Comparison of ENCODE assay signal across 24 cellular contexts in the genomic region with DNA sequence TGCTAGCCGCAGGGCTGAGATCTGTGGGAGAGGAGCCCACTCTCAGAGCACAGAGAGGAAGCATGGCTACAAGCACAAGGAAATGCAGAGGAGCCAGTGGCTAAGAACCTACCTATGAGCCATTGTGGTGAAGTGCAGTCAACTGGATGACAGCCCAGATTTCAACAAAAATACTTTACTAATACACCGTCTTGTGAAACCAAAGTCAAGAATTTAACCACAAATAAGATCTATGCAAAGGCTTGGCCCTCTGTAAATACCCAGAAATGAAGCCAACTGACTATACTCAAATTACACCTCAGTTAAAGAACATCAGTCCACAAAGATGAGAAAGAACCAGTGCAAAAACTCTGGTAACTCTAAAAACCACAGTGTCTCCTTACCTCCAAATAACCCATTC. TPM values are rescaled to one million over a fixed set of nuclear protein-coding genes. Genes with fewer than 3 reads are reported as not detected.
DNase-seq lines count a peak whose midpoint lies in the region; ATAC-seq and TF ChIP-seq lines count a peak whose summit lies in the region.
"Had no signal": no experiment of that assay in that cellular context is flagged by ENCODE, and none has a peak within 500 bp of the region (broad histone marks: within the 10 kb centered on the region; RNA-seq: fewer than 3 reads in every experiment).

No MANE protein-coding gene starts in this region.

- in situ Hi-C loops in astrocyte of the cerebellum (cut with HindIII; ENCODE audit: low sequenced_read_pairs): no loop called here

- peaks cover 16% of the 10 kb centered on the region for H3K9me3 Mint-ChIP-seq in MCF 10A (ENCODE audit: unreplicated experiment)

- peaks cover 4 to 32% of the 10 kb centered on the region in 2 donors for H3K9me3 ChIP-seq in breast epithelium
- peaks cover 13% of the 10 kb centered on the region for H3K9me3 ChIP-seq in WERI-Rb-1 (ENCODE audit: severe bottlenecking)
- H3K9me3 ChIP-seq: gastrocnemius medialis had no signal

- TF ChIP-seq CTCF in MCF 10A (IDR thresholded peaks at IDR 0.05; ENCODE audit: unreplicated experiment): no peak
- TF ChIP-seq CTCF in breast epithelium (IDR thresholded peaks at IDR 0.05): no peak
- TF ChIP-seq CTCF in astrocyte of the cerebellum (IDR thresholded peaks at IDR 0.05; ENCODE audit: low read depth, low read length, missing control alignments): no peak
- no peak for TF ChIP-seq CTCF in foreskin keratinocyte (conservative IDR thresholded peaks at IDR 0.05)
- TF ChIP-seq CTCF in WERI-Rb-1 (IDR thresholded peaks at IDR 0.05; ENCODE audit: low read depth, low read length): no peak

- H3K4me3 ChIP-seq in breast epithelium (no peak overlapping the region), astrocyte of the cerebellum (ENCODE audit: low read depth, low read length) (no peak overlapping the region), WERI-Rb-1 (ENCODE audit: low read depth, low read length) (no peak overlapping the region)
- H3K4me3 ChIP-seq: cardiac muscle cell, gastrocnemius medialis, lower lobe of right lung had no signal

- ATAC-seq in foreskin keratinocyte (no peak), HG02588 (IDR thresholded peaks at IDR 0.05; ENCODE audit: unreplicated experiment) (no peak), GM18873 (IDR thresholded peaks at IDR 0.05; ENCODE audit: low FRiP score, unreplicated experiment) (no peak)
- ATAC-seq: activated CD4-positive, alpha-beta T cell treated with anti-CD3 and anti-CD28 coated beads for 36 hours; gastrocnemius medialis; natural killer cell had no signal

- no TSS peak for BruUV-seq in MCF 10A (replicated peaks; lab: Mats Ljungman, UMichigan)

- H3K36me3 ChIP-seq in breast epithelium (no peaks in the 10 kb centered on the region), WERI-Rb-1 (no peaks in the 10 kb centered on the region)
- H3K36me3 ChIP-seq: cardiac muscle cell, gastrocnemius medialis, lower lobe of right lung had no signal

- H3K27me3 Mint-ChIP-seq in MCF 10A (ENCODE audit: insufficient read depth, unreplicated experiment): no peaks in the 10 kb centered on the region
- H3K27me3 Mint-ChIP-seq: progenitor cell of endocrine pancreas, type B pancreatic cell had no signal

- H3K27ac ChIP-seq in breast epithelium (no peak overlapping the region), foreskin keratinocyte (no peak overlapping the region), WERI-Rb-1 (no peak overlapping the region)
- H3K27ac ChIP-seq: C4-2B, cardiac muscle cell, gastrocnemius medialis, lower lobe of right lung had no signal

- intact Hi-C loops in MCF 10A (cut with micrococcal nuclease) (no loop called here), breast epithelium (cut with DNase I; ENCODE audit: low total_unique reads) (no loop called here)

- H3K4me1 ChIP-seq in breast epithelium (no peaks in the 10 kb centered on the region), foreskin keratinocyte (no peaks in the 10 kb centered on the region)
- H3K4me1 ChIP-seq: gastrocnemius medialis, lower lobe of right lung had no signal

- peak overlapping the region; percentile 75 for H3K27ac Mint-ChIP-seq in MCF 10A (ENCODE audit: low read depth, unreplicated experiment)
- H3K27ac Mint-ChIP-seq: activated CD4-positive, alpha-beta T cell treated with anti-CD3 and anti-CD28 coated beads for 36 hours; activated naive CD4-positive, alpha-beta T cell treated with anti-CD3 and anti-CD28 coated beads for 36 hours; natural killer cell; progenitor cell of endocrine pancreas; type B pancreatic cell had no signal

- no peak for TF ChIP-seq POLR2A in breast epithelium (IDR thresholded peaks at IDR 0.05)

- peaks cover 9% of the 10 kb centered on the region for H3K4me1 Mint-ChIP-seq in MCF 10A (ENCODE audit: insufficient read depth, unreplicated experiment)
- H3K4me1 Mint-ChIP-seq: activated CD4-positive, alpha-beta T cell treated with anti-CD3 and anti-CD28 coated beads for 36 hours; natural killer cell had no signal

- DNase-seq in MCF 10A (ENCODE audit: unreplicated experiment) (peak; percentile 75), breast epithelium (ENCODE audit: low spot score in 2 of 2) (no peak), astrocyte of the cerebellum (ENCODE audit: low read depth) (peak; percentile 78), foreskin keratinocyte (peak; percentile 39 to 40), NCI-H748 (lab: John Stamatoyannopoulos, UW; ENCODE audit: unreplicated experiment) (no peak), WERI-Rb-1 (no peak)
- DNase-seq: 8988T; activated CD4-positive, alpha-beta T cell treated with anti-CD3 and anti-CD28 coated beads for 36 hours; activated naive CD4-positive, alpha-beta T cell treated with anti-CD3 and anti-CD28 coated beads for 36 hours; effector CD4-positive, alpha-beta T cell; gastrocnemius medialis; KG1; lower lobe of right lung; natural killer cell; NCI-H1105 treated with DMSO at 0.1 percent for 48 hours; NCI-H2171; SIG-M5; stimulated activated naive CD4-positive, alpha-beta T cell had no signal

- peak overlapping the region; percentile 3 for H3K4me3 Mint-ChIP-seq in MCF 10A (ENCODE audit: unreplicated experiment)
- H3K4me3 Mint-ChIP-seq: activated CD4-positive, alpha-beta T cell treated with anti-CD3 and anti-CD28 coated beads for 36 hours; activated naive CD4-positive, alpha-beta T cell treated with anti-CD3 and anti-CD28 coated beads for 36 hours; natural killer cell; type B pancreatic cell had no signal

- H3K27me3 ChIP-seq in breast epithelium (no peaks in the 10 kb centered on the region), foreskin keratinocyte (no peaks in the 10 kb centered on the region), WERI-Rb-1 (ENCODE audit: insufficient read depth, low read depth, severe bottlenecking) (no peaks in the 10 kb centered on the region)
- H3K27me3 ChIP-seq: cardiac muscle cell, gastrocnemius medialis had no signal

- CTCF ChIA-PET in MCF 10A (lab: Yijun Ruan, JAX): interaction anchor here (0.6 kb wide), 1 partner anchor 603 kb away, joined by 4 read pairs; no protein-coding TSS in a partner anchor

- H3K36me3 Mint-ChIP-seq in MCF 10A (ENCODE audit: insufficient read depth, unreplicated experiment): peaks cover 11% of the 10 kb centered on the region
- H3K36me3 Mint-ChIP-seq: type B pancreatic cell had no signal

- POLR2A ChIA-PET in MCF 10A (lab: Yijun Ruan, JAX): interaction anchor here (0.6 kb wide), 1 partner anchor 563 kb away, joined by 3 read pairs; no protein-coding TSS in a partner anchor

RNA-seq across cellular contexts. Expression of gene PTCHD4, which starts 40.1 kb away (rescaled TPM):
- total RNA-seq in MCF 10A (2022) (7.4 and 8.4 TPM in 2 replicates), breast epithelium (1 to 10 TPM; 1.6 to 2.9 (median 1.9) TPM), foreskin keratinocyte (0.20 and 0.25 TPM in 2 replicates)
- polyA plus RNA-seq in foreskin keratinocyte: 0.08 and 0.13 TPM in 2 replicates
- total RNA-seq: activated CD4-positive, alpha-beta T cell treated with anti-CD3 and anti-CD28 coated beads for 36 hours; activated naive CD4-positive, alpha-beta T cell treated with anti-CD3 and anti-CD28 coated beads for 36 hours; natural killer cell had no signal

Comparison
In these comparisons a context has a peak if more than half of its experiments do, and no peak if none do; other contexts are left out.
1. DNase-seq: peak in MCF 10A (single experiment), astrocyte of the cerebellum (single experiment) and foreskin keratinocyte (2 of 2); none in breast epithelium (0 of 2), NCI-H748 (single experiment) and WERI-Rb-1 (single experiment).